Comparison of ENCODE assay signal across 16 cellular contexts in genomic region chr2:133774675-133775005, GRCh38.
DNase-seq lines count a peak whose midpoint lies in the region; ATAC-seq and TF ChIP-seq lines count a peak whose summit lies in the region.
"Had no signal": no experiment of that assay in that cellular context is flagged by ENCODE, and none has a peak within 500 bp of the region (broad histone marks: within the 10 kb centered on the region; RNA-seq: fewer than 3 reads in every experiment).

No MANE protein-coding gene starts in this region.

- H3K36me3 Mint-ChIP-seq in naive thymus-derived CD4-positive, alpha-beta T cell, result no peaks in the 10 kb centered on the region

- WGBS in testis, 2 donors, result 41 to 67% methylated on average over 4 of the region's 4 CpGs

- H3K4me3 ChIP-seq in MG63, result no peak overlapping the region
- H3K4me3 ChIP-seq in dorsolateral prefrontal cortex, result peak overlapping the region in 1 of 59 donors; percentile 13
- H3K4me3 ChIP-seq in testis, result no peak overlapping the region
- no peak overlapping the region for H3K4me3 ChIP-seq in naive thymus-derived CD4-positive, alpha-beta T cell (ENCODE audit: low read length)

- H3K9me3 ChIP-seq in MG63 (no peaks in the 10 kb centered on the region), testis (no peaks in the 10 kb centered on the region)
- H3K9me3 ChIP-seq in naive thymus-derived CD4-positive, alpha-beta T cell (ENCODE audit: control insufficient read depth in 2 of 3, low read length in 3 of 3), result no peaks in the 10 kb centered on the region

- H3K36me3 ChIP-seq in MG63 (no peaks in the 10 kb centered on the region), testis (ENCODE audit: low read depth, missing control alignments) (no peaks in the 10 kb centered on the region)
- H3K36me3 ChIP-seq in naive thymus-derived CD4-positive, alpha-beta T cell (ENCODE audit: control insufficient read depth in 2 of 3, insufficient read depth in 3 of 3, low read length in 3 of 3), result no peaks in the 10 kb centered on the region
- H3K36me3 ChIP-seq: WERI-Rb-1 had no signal

- TF ChIP-seq CTCF in dorsolateral prefrontal cortex (IDR thresholded peaks at IDR 0.05 in 54 of 56, conservative IDR thresholded peaks at IDR 0.05 in 2 of 56; ENCODE audit: low read depth in 1 of 56, partially characterized antibody in 56 of 56) (no peak), testis (IDR thresholded peaks at IDR 0.05) (no peak)

- no peaks in the 10 kb centered on the region for H3K27me3 ChIP-seq in MG63
- no peaks in the 10 kb centered on the region for H3K27me3 ChIP-seq in dorsolateral prefrontal cortex
- H3K27me3 ChIP-seq in layer of hippocampus (ENCODE audit: control insufficient read depth, insufficient read depth, low read length), result no peaks in the 10 kb centered on the region
- H3K27me3 ChIP-seq in testis, result no peaks in the 10 kb centered on the region
- H3K27me3 ChIP-seq in naive thymus-derived CD4-positive, alpha-beta T cell (ENCODE audit: control insufficient read depth in 2 of 2, insufficient read depth in 2 of 2, low read length in 2 of 2), result no peaks in the 10 kb centered on the region

- TF ChIP-seq POLR2A in testis (IDR thresholded peaks at IDR 0.05), result no peak

- H3K4me1 ChIP-seq in testis, result peaks cover 4% of the 10 kb centered on the region
- H3K4me1 ChIP-seq in naive thymus-derived CD4-positive, alpha-beta T cell (ENCODE audit: control insufficient read depth in 2 of 2, insufficient read depth in 2 of 2, low read length in 2 of 2), result no peaks in the 10 kb centered on the region

- H3K27ac ChIP-seq in dorsolateral prefrontal cortex, result peak overlapping the region in 47 of 59 donors; percentile 2 to 88 (median 63)
- peak overlapping the region; percentile 58 for H3K27ac ChIP-seq in layer of hippocampus (ENCODE audit: low read depth, low read length)
- H3K27ac ChIP-seq in testis, result peak overlapping the region; percentile 8 to 17
- H3K27ac ChIP-seq in naive thymus-derived CD4-positive, alpha-beta T cell (ENCODE audit: low read depth, low read length), result no peak overlapping the region
- H3K27ac ChIP-seq: WERI-Rb-1 had no signal

- CTCF ChIA-PET in naive thymus-derived CD4-positive, alpha-beta T cell (lab: Charles Lee), result no interaction called here

- H3K4me1 Mint-ChIP-seq in naive thymus-derived CD4-positive, alpha-beta T cell, result no peaks in the 10 kb centered on the region

- peaks cover 0 to 4% (median 0%) of the 10 kb centered on the region in 5 donors for H3K27me3 Mint-ChIP-seq in naive thymus-derived CD4-positive, alpha-beta T cell

- intact Hi-C loops in dorsolateral prefrontal cortex (cut with DNase I), result loop anchor here (5.0 to 10.0 kb wide), 6 partner anchors 97 to 1227 kb away; no protein-coding TSS in a partner anchor
- intact Hi-C loops in testis (cut with DNase I; ENCODE audit: low total_unique reads), result no loop called here
- intact Hi-C loops in naive thymus-derived CD4-positive, alpha-beta T cell (cut with micrococcal nuclease), result no loop called here

- no peak overlapping the region for H3K27ac Mint-ChIP-seq in naive thymus-derived CD4-positive, alpha-beta T cell
- H3K27ac Mint-ChIP-seq: nephron progenitor cell had no signal

- ATAC-seq in HG03442 (IDR thresholded peaks at IDR 0.05; ENCODE audit: unreplicated experiment), result no peak
- no peak for ATAC-seq in naive thymus-derived CD4-positive, alpha-beta T cell
- ATAC-seq: HepG2 had no signal

- no peak overlapping the region for H3K4me3 Mint-ChIP-seq in naive thymus-derived CD4-positive, alpha-beta T cell
- H3K4me3 Mint-ChIP-seq: nephron progenitor cell had no signal

- peaks cover 0 to 2% (median 0%) of the 10 kb centered on the region in 11 donors for H3K9me3 Mint-ChIP-seq in naive thymus-derived CD4-positive, alpha-beta T cell
- H3K9me3 Mint-ChIP-seq: nephron progenitor cell had no signal

- DNase-seq in MG63 (peak; percentile 69), dorsolateral prefrontal cortex (peak in 5 of 10 donors; percentile 28 to 58 (median 43)), testis (peak; percentile 32), NCI-H748 (lab: John Stamatoyannopoulos, UW; ENCODE audit: unreplicated experiment) (no peak), NCI-H1417 (lab: John Stamatoyannopoulos, UW) (no peak)
- no peak for DNase-seq in naive thymus-derived CD4-positive, alpha-beta T cell
- DNase-seq: effector CD4-positive, alpha-beta T cell; foreskin fibroblast; NCI-H1048; nephron progenitor cell; stimulated activated CD4-positive, alpha-beta T cell treated with anti-CD3 and anti-CD28 coated beads, Interleukin-4, amount 100 ng/mL, for 24 hours; T-helper 1 cell; WERI-Rb-1 had no signal

- POLR2A ChIA-PET in naive thymus-derived CD4-positive, alpha-beta T cell (lab: Charles Lee), result no interaction called here

Comparison
In these comparisons a context has a peak if more than half of its experiments do, and no peak if none do; other contexts are left out.
1. DNase-seq: peak in MG63 (single experiment) and testis (single experiment); none in NCI-H748 (single experiment), naive thymus-derived CD4-positive, alpha-beta T cell (0 of 9) and NCI-H1417 (0 of 3).
2. intact Hi-C loops: an anchor here in dorsolateral prefrontal cortex (5.0 to 10.0 kb wide); none called in testis and naive thymus-derived CD4-positive, alpha-beta T cell.